In the genomic region with DNA sequence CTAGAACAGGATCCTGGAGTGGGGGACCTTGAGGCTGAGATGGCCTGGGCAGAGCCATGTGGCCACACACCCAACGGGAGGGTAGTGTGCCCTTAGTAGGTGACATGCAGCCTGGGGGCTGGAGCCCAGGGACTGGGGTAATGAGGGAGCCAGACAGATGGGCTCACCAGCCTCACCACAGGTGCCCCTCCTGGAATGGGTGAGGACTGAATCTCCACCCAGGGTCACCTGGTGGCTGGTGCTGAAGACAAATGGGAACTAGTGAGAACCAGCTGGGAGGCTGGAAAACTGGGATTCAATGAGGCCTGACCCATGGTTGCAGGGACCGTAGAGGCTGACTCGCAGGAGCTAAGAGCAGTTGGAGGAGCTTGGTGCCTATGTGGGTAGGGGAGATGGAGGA, we compare ENCODE assay signal across 22 cellular contexts.
"Had no signal": no experiment of that assay in that cellular context is flagged by ENCODE, and none has a peak within 500 bp of the region (broad histone marks: within the 10 kb centered on the region; RNA-seq: fewer than 3 reads in every experiment).

No MANE protein-coding gene starts in this region.

- DNase-seq: activated CD4-positive, alpha-beta T cell treated with anti-CD3 and anti-CD28 coated beads for 48 hours; activated CD4-positive, alpha-beta T cell treated with anti-CD3 and anti-CD28 coated beads, Interleukin-2, amount 50 U/mL, for 4 hours; activated CD4-positive, CD25-positive, alpha-beta regulatory T cell treated with anti-CD3 and anti-CD28 coated beads, Interleukin-2, amount 50 U/mL, for 72 hours; activated CD8-positive, alpha-beta memory T cell treated with anti-CD3 and anti-CD28 coated beads, Interleukin-2, amount 10 ng/mL, durations not matched to agents 7 days and 5 days; activated CD8-positive, alpha-beta T cell treated with anti-CD3 and anti-CD28 coated beads, Interleukin-2, amount 10 ng/mL, durations not matched to agents 7 days and 5 days; activated effector memory CD4-positive, alpha-beta T cell treated with anti-CD3 and anti-CD28 coated beads, Interleukin-2, amount 50 U/mL, for 16 hours; activated naive CD4-positive, alpha-beta T cell treated with Interleukin-2 at 50 U/mL for 16 hours; activated naive CD8-positive, alpha-beta T cell treated with anti-CD3 and anti-CD28 coated beads, Interleukin-2, amount 50 U/mL, for 24 hours; activated T-cell treated with anti-CD3 and anti-CD28 coated beads, Interleukin-2, amount 50 U/mL, for 4 hours; amniotic stem cell; KG1; NCI-H1048; NCI-H1417 treated with DMSO at 0.1 percent for 48 hours; NCI-H1694 treated with DMSO at 0.1 percent for 48 hours; NCI-H2029 treated with DMSO at 0.1 percent for 48 hours; NCI-H345; NCI-H510A; PC-3; SHP77 treated with DMSO at 0.1 percent for 48 hours had no signal

- H3K27me3 Mint-ChIP-seq: activated CD8-positive, alpha-beta memory T cell treated with anti-CD3 and anti-CD28 coated beads, Interleukin-2, amount 10 ng/mL, durations not matched to agents 7 days and 5 days; activated naive CD8-positive, alpha-beta T cell treated with anti-CD3 and anti-CD28 coated beads, Interleukin-2, amount 50 U/mL, for 24 hours had no signal

- H3K9me3 Mint-ChIP-seq: activated naive CD4-positive, alpha-beta T cell treated with anti-CD3 and anti-CD28 coated beads, Interleukin-2, amount 50 U/mL, for 72 hours; activated naive CD8-positive, alpha-beta T cell treated with anti-CD3 and anti-CD28 coated beads, Interleukin-2, amount 50 U/mL, for 24 hours; activated T-cell treated with anti-CD3 and anti-CD28 coated beads, Interleukin-2, amount 50 U/mL, for 4 hours; brain; T-helper 1 cell treated with Interleukin-12 subunit alpha and Interleukin-12 subunit beta and Interleukin-4 antibody, amounts not matched to agents 30 μg/mL and 1 μg/mL, for 36 hours had no signal

- H3K36me3 Mint-ChIP-seq: activated CD8-positive, alpha-beta memory T cell treated with anti-CD3 and anti-CD28 coated beads, Interleukin-2, amount 10 ng/mL, durations not matched to agents 7 days and 5 days; activated naive CD4-positive, alpha-beta T cell treated with anti-CD3 and anti-CD28 coated beads, Interleukin-2, amount 50 U/mL, for 72 hours; brain had no signal

- H3K27ac Mint-ChIP-seq: activated CD8-positive, alpha-beta memory T cell treated with anti-CD3 and anti-CD28 coated beads, Interleukin-2, amount 10 ng/mL, durations not matched to agents 7 days and 5 days; activated CD8-positive, alpha-beta T cell treated with anti-CD3 and anti-CD28 coated beads, Interleukin-2, amount 10 ng/mL, durations not matched to agents 7 days and 5 days; activated naive CD8-positive, alpha-beta T cell treated with anti-CD3 and anti-CD28 coated beads, Interleukin-2, amount 50 U/mL, for 24 hours; brain; T-helper 1 cell treated with Interleukin-12 subunit alpha and Interleukin-12 subunit beta and Interleukin-4 antibody, amounts not matched to agents 30 μg/mL and 1 μg/mL, for 36 hours had no signal

- H3K4me3 Mint-ChIP-seq: activated CD8-positive, alpha-beta memory T cell treated with anti-CD3 and anti-CD28 coated beads, Interleukin-2, amount 10 ng/mL, durations not matched to agents 7 days and 5 days; activated CD8-positive, alpha-beta T cell treated with anti-CD3 and anti-CD28 coated beads, Interleukin-2, amount 10 ng/mL, durations not matched to agents 7 days and 5 days; activated naive CD8-positive, alpha-beta T cell treated with anti-CD3 and anti-CD28 coated beads, Interleukin-2, amount 50 U/mL, for 24 hours; activated T-cell treated with anti-CD3 and anti-CD28 coated beads, Interleukin-2, amount 50 U/mL, for 4 hours; brain; T-helper 1 cell treated with Interleukin-12 subunit alpha and Interleukin-12 subunit beta and Interleukin-4 antibody, amounts not matched to agents 30 μg/mL and 1 μg/mL, for 36 hours had no signal

- H3K4me1 Mint-ChIP-seq: activated CD8-positive, alpha-beta memory T cell treated with anti-CD3 and anti-CD28 coated beads, Interleukin-2, amount 10 ng/mL, durations not matched to agents 7 days and 5 days; activated naive CD8-positive, alpha-beta T cell treated with anti-CD3 and anti-CD28 coated beads, Interleukin-2, amount 50 U/mL, for 24 hours; brain had no signal
